Comparison of ENCODE assay signal across 25 cellular contexts in the genomic region with DNA sequence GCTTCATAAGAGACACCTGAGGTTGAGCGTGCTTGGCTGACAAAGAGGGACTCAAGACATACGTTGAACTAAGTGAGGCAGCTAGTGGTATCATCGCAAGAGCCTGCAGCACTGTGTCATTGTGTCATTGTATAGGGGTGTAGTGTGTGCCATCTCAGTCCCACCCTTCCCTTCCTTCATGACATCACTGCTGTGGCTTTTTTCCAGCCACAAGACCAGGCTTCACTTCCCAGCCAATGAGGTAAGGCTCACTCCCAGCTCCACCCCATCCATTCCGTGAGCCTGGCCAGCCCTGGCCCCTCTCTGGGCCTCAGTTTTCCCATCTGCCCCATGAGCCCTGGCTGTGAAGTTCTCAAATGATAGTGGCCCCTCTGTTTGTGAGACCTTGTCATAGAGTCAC.
DNase-seq lines count a peak whose midpoint lies in the region; ATAC-seq, FAIRE-seq and TF ChIP-seq lines count a peak whose summit lies in the region.
"Had no signal": no experiment of that assay in that cellular context is flagged by ENCODE, and none has a peak within 500 bp of the region (broad histone marks: within the 10 kb centered on the region; RNA-seq: fewer than 3 reads in every experiment).

No MANE protein-coding gene starts in this region.

- no TSS peak for BruUV-seq in K562 (replicated peaks; lab: Mats Ljungman, UMichigan)

- peak overlapping the region in 1 of 2 experiments; percentile 45 for H2BK12ac ChIP-seq in mesenchymal stem cell (ENCODE audit: low read length in 2 of 2)

- peak overlapping the region in 1 of 2 experiments; percentile 28 for H3K14ac ChIP-seq in mesenchymal stem cell (ENCODE audit: low read length in 2 of 2)

- H3K27ac ChIP-seq in K562 (ENCODE audit: extremely low read depth, low read depth, low read length) (no peak overlapping the region), mesenchymal stem cell (ENCODE audit: low read length, poor library complexity, severe bottlenecking) (no peak overlapping the region), testis (no peak overlapping the region)
- H3K27ac ChIP-seq: sigmoid colon had no signal

- TF ChIP-seq CTCF in AG10803 (conservative IDR thresholded peaks at IDR 0.05; ENCODE audit: low read length) (no peak), K562 (IDR thresholded peaks at IDR 0.05 in 2 of 3, conservative IDR thresholded peaks at IDR 0.05 in 1 of 3; ENCODE audit: insufficient read depth in 2 of 3, low read depth in 1 of 3, low read length in 3 of 3) (no peak), testis (IDR thresholded peaks at IDR 0.05) (no peak)

- H4K20me1 ChIP-seq in K562 (replicated peaks; ENCODE audit: control insufficient read depth, insufficient read depth, low read length) = no peaks in the 10 kb centered on the region; the same call in none of the 2 replicates

- H3K4me2 ChIP-seq in K562 (ENCODE audit: insufficient read depth, low read length) = no peak overlapping the region
- H3K4me2 ChIP-seq in mesenchymal stem cell (ENCODE audit: low read length, poor library complexity, severe bottlenecking) = no peak overlapping the region
- H3K4me2 ChIP-seq: SK-N-SH had no signal

- H3K9me1 ChIP-seq in K562 (ENCODE audit: control insufficient read depth, insufficient read depth, low read length) = no peaks in the 10 kb centered on the region

- 6% methylated on average over 4 of the region's 4 CpGs for WGBS in K562 (ENCODE audit: insufficient coverage, low coverage, missing lambda C conversion rate)
- WGBS in mesenchymal stem cell = 83% methylated on average over 4 of the region's 4 CpGs
- 90 to 98% methylated on average over 4 of the region's 4 CpGs for WGBS in testis, 2 donors

- no peaks in the 10 kb centered on the region for H3K36me3 ChIP-seq in K562 (ENCODE audit: control insufficient read depth, insufficient read depth, low read length)
- H3K36me3 ChIP-seq in mesenchymal stem cell (ENCODE audit: control insufficient read depth in 1 of 2, insufficient read depth in 2 of 2, low read depth in 1 of 2, low read length in 2 of 2) = no peaks in the 10 kb centered on the region
- H3K36me3 ChIP-seq in testis (ENCODE audit: low read depth, missing control alignments) = no peaks in the 10 kb centered on the region
- H3K36me3 ChIP-seq: sigmoid colon had no signal

- CTCF ChIA-PET in K562 (lab: Yijun Ruan, JAX; ENCODE audit: low intra/inter-chr PET ratio) = no interaction called here

- no peak overlapping the region for H3K9ac ChIP-seq in K562 (ENCODE audit: insufficient read depth in 1 of 2, low read depth in 2 of 2, low read length in 2 of 2)
- H3K9ac ChIP-seq in mesenchymal stem cell (ENCODE audit: low read length) = no peak overlapping the region
- H3K9ac ChIP-seq: SK-N-SH had no signal

- no peaks in the 10 kb centered on the region for H3K9me3 ChIP-seq in K562 (replicated peaks; ENCODE audit: control insufficient read depth, insufficient read depth, low read depth, low read length)
- no peaks in the 10 kb centered on the region for H3K9me3 ChIP-seq in mesenchymal stem cell (ENCODE audit: control insufficient read depth, low read length)
- no peaks in the 10 kb centered on the region for H3K9me3 ChIP-seq in testis
- H3K9me3 ChIP-seq: sigmoid colon, SK-N-SH had no signal

- TF ChIP-seq POLR2A in K562 (conservative IDR thresholded peaks at IDR 0.05) (no peak), testis (IDR thresholded peaks at IDR 0.05) (no peak)

- in situ Hi-C loops in K562 (cut with MboI) = no loop called here

- H2AK5ac ChIP-seq in mesenchymal stem cell (ENCODE audit: low read length, severe bottlenecking) = peak overlapping the region; percentile 18

- DNase-seq in AG10803 (ENCODE audit: low read depth) (peak; percentile 46), H4 (ENCODE audit: low spot score) (peak; percentile 53), K562 (ENCODE audit: extremely low read depth in 1 of 4, low spot score in 3 of 4) (no peak), mesenchymal stem cell (peak; percentile 61), testis (no peak), NCI-H1436 (lab: John Stamatoyannopoulos, UW) (no peak), DMS153 treated with DMSO at 0.1 percent for 48 hours (lab: John Stamatoyannopoulos, UW; ENCODE audit: unreplicated experiment) (no peak)
- DNase-seq: activated B cell treated with CpG ODN at 0.5 μM for 24 hours; activated CD4-positive, alpha-beta T cell treated with anti-CD3 and anti-CD28 coated beads, Interleukin-2, amount 50 U/mL, for 48 hours; activated CD8-positive, alpha-beta memory T cell treated with anti-CD3 and anti-CD28 coated beads, Interleukin-2, amount 50 U/mL, for 48 hours; activated naive CD8-positive, alpha-beta T cell treated with anti-CD3 and anti-CD28 coated beads for 36 hours; CD4-positive, CD25-positive, alpha-beta regulatory T cell; cerebellar nuclear complex; DMS 273 treated with DMSO at 0.1 percent for 48 hours; effector memory CD8-positive, alpha-beta T cell; GF-D8; HFFc6; midbrain; NCI-H1417 treated with DMSO at 0.1 percent for 48 hours; NCI-H524; nephron progenitor cell; sigmoid colon; SK-N-SH had no signal

- H2BK15ac ChIP-seq in mesenchymal stem cell (ENCODE audit: low read depth, poor library complexity, severe bottlenecking) = no peak overlapping the region

- H3K27me3 ChIP-seq in K562 (ENCODE audit: control insufficient read depth in 2 of 2, insufficient read depth in 2 of 2, low read length in 2 of 2) (peaks cover 37 to 65% of the 10 kb centered on the region in 2 experiments), mesenchymal stem cell (ENCODE audit: control insufficient read depth in 1 of 2, insufficient read depth in 1 of 2, low read length in 2 of 2) (peaks cover 0 to 18% of the 10 kb centered on the region in 2 experiments), testis (no peaks in the 10 kb centered on the region)
- H3K27me3 ChIP-seq: sigmoid colon had no signal

- H3K79me2 ChIP-seq in K562 (ENCODE audit: control insufficient read depth, insufficient read depth, low read length) = no peaks in the 10 kb centered on the region

- no peak overlapping the region for H2AFZ ChIP-seq in K562 (ENCODE audit: low read depth, low read length)
- H2AFZ ChIP-seq in mesenchymal stem cell (ENCODE audit: low read depth, low read length) = no peak overlapping the region

- H3K4ac ChIP-seq in mesenchymal stem cell (ENCODE audit: low read depth in 1 of 2, low read length in 2 of 2) = no peak overlapping the region

- H3K23ac ChIP-seq in mesenchymal stem cell (ENCODE audit: low read length in 2 of 2) = no peak overlapping the region

- ATAC-seq in K562 (no peak), HG03159 (IDR thresholded peaks at IDR 0.05; ENCODE audit: unreplicated experiment) (no peak)
- ATAC-seq: effector memory CD8-positive, alpha-beta T cell; HepG2 had no signal

- peak; percentile 54 for FAIRE-seq in K562 (lab: Jason Lieb, UNC)
- FAIRE-seq: HepG2 had no signal

- no peak overlapping the region for H4K8ac ChIP-seq in mesenchymal stem cell (ENCODE audit: low read length)

- no peak for TF ChIP-seq RAD21 in K562 (CRISPR knock-in tag; conservative IDR thresholded peaks at IDR 0.05 in 1 of 2, IDR thresholded peaks at IDR 0.05 in 1 of 2)

- H3K4me3 ChIP-seq in AG10803 (ENCODE audit: low read length) (no peak overlapping the region), K562 (no peak overlapping the region), mesenchymal stem cell (ENCODE audit: insufficient read depth in 1 of 2, low read depth in 1 of 2, low read length in 2 of 2) (no peak overlapping the region), testis (no peak overlapping the region)
- H3K4me3 ChIP-seq: sigmoid colon had no signal

- no peak overlapping the region for H4K91ac ChIP-seq in mesenchymal stem cell (ENCODE audit: low read length)

- no peak overlapping the region for H2BK5ac ChIP-seq in mesenchymal stem cell (ENCODE audit: low read depth, low read length, poor library complexity, severe bottlenecking)

- no peak for TF ChIP-seq EP300 in K562 (IDR thresholded peaks at IDR 0.05; ENCODE audit: low read length)

- H3K4me1 ChIP-seq in K562 (replicated peaks in 1 of 2; ENCODE audit: control insufficient read depth in 2 of 2, insufficient read depth in 2 of 2, low read length in 2 of 2) (peaks cover 9 to 17% of the 10 kb centered on the region in 2 experiments), mesenchymal stem cell (ENCODE audit: control insufficient read depth, insufficient read depth, low read depth, low read length) (peaks cover 47% of the 10 kb centered on the region), testis (peaks cover 10% of the 10 kb centered on the region)

- H3K18ac ChIP-seq in mesenchymal stem cell (ENCODE audit: low read depth in 1 of 2, low read length in 2 of 2) = peak overlapping the region in 1 of 2 experiments; percentile 14

- H3K79me1 ChIP-seq in mesenchymal stem cell (replicated peaks; ENCODE audit: low read length, poor library complexity, severe bottlenecking) = no peaks in the 10 kb centered on the region

- H2BK120ac ChIP-seq in mesenchymal stem cell (ENCODE audit: low read depth, low read length) = no peak overlapping the region

- POLR2A ChIA-PET in K562 (lab: Yijun Ruan, JAX) = interaction anchor here (0.6 to 1.5 kb wide), 3 partner anchors 16 to 310 kb away, joined by 3 to 5 read pairs (median 3); no protein-coding TSS in a partner anchor

- intact Hi-C loops in K562 (cut with micrococcal nuclease) = no loop called here
- intact Hi-C loops in testis (cut with DNase I; ENCODE audit: low total_unique reads) = no loop called here

TF ChIP-seq in K562, 482 proteins besides CTCF, POLR2A, EP300 and RAD21 (continues in another document):
- TF ChIP-seq RNF2 (IDR thresholded peaks at IDR 0.05) (no peak), ATF1 (CRISPR knock-in tag; IDR thresholded peaks at IDR 0.05) (no peak), ATF1 (tag; IDR thresholded peaks at IDR 0.05) (no peak), ZNF224 (CRISPR knock-in tag; IDR thresholded peaks at IDR 0.05) (no peak), ETV1 (tag; conservative IDR thresholded peaks at IDR 0.05; ENCODE audit: low read depth) (no peak), RBM34 (IDR thresholded peaks at IDR 0.05; ENCODE audit: borderline replicate concordance, insufficient read depth, low read length) (no peak)
- TF ChIP-seq, protein P1, sequence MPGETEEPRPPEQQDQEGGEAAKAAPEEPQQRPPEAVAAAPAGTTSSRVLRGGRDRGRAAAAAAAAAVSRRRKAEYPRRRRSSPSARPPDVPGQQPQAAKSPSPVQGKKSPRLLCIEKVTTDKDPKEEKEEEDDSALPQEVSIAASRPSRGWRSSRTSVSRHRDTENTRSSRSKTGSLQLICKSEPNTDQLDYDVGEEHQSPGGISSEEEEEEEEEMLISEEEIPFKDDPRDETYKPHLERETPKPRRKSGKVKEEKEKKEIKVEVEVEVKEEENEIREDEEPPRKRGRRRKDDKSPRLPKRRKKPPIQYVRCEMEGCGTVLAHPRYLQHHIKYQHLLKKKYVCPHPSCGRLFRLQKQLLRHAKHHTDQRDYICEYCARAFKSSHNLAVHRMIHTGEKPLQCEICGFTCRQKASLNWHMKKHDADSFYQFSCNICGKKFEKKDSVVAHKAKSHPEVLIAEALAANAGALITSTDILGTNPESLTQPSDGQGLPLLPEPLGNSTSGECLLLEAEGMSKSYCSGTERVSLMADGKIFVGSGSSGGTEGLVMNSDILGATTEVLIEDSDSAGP (CRISPR knock-in tag; IDR thresholded peaks at IDR 0.05) = no peak

Comparison
In these comparisons a context has a peak if more than half of its experiments do, and no peak if none do; other contexts are left out.
1. DNase-seq: peak in AG10803 (single experiment), H4 (single experiment) and mesenchymal stem cell (single experiment); none in K562 (0 of 4), testis (single experiment), NCI-H1436 (single experiment) and DMS153 treated with DMSO at 0.1 percent for 48 hours (single experiment).